Comparison of ENCODE assay signal across 28 cellular contexts in the genomic region with DNA sequence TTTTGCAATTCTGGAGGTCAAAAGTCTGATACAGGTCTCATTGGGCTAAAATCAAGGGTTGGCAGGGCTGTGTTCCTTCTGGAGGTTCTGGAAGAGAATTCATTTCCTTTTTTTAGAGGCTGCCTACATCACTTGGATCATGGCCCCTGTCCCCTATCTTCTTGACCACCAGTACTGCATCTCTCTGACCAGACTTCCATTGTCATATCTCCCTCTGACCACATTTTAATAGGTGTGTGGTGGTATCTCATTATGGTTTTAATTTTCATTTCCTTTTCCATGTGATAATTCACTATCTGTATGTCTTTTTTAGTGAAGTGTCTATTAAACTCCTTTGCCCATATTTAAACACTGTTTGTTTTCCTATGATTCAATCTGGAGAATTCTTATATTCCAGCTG.
"Had no signal": no experiment of that assay in that cellular context is flagged by ENCODE, and none has a peak within 500 bp of the region (broad histone marks: within the 10 kb centered on the region; RNA-seq: fewer than 3 reads in every experiment).

No MANE protein-coding gene starts in this region.

- H3K4me2 ChIP-seq: neural progenitor cell had no signal

- H2AFZ ChIP-seq: neural progenitor cell, parathyroid adenoma had no signal

- ATAC-seq: psoas muscle; right cardiac atrium; right lobe of liver; stimulated activated effector memory CD8-positive, alpha-beta T cell treated with anti-CD3 and anti-CD28 coated beads, Interleukin-12 subunit alpha, Interleukin-12 subunit beta, amount 100 ng/mL, for 72 hours; stimulated activated naive B cell treated with anti-CD40 and anti-IgM and Interleukin-4, amounts not matched to agents 10 μg/mL and 1 μg/mL and 100 μg/mL, for 72 hours had no signal

- H3K4me1 Mint-ChIP-seq: nephron; neural progenitor cell; stimulated activated effector memory CD8-positive, alpha-beta T cell treated with anti-CD3 and anti-CD28 coated beads, Interleukin-12 subunit alpha, Interleukin-12 subunit beta, amount 100 ng/mL, for 72 hours; stimulated activated naive B cell treated with anti-CD40 and anti-IgM and Interleukin-4, amounts not matched to agents 10 μg/mL and 1 μg/mL and 100 μg/mL, for 72 hours had no signal

- H3K27me3 ChIP-seq: neural progenitor cell, ovary, right lobe of liver, sigmoid colon, stomach, thyroid gland, tibial nerve, upper lobe of left lung, vagina had no signal

- H3K27ac Mint-ChIP-seq: nephron; neural progenitor cell; progenitor cell of endocrine pancreas; stimulated activated effector memory CD8-positive, alpha-beta T cell treated with anti-CD3 and anti-CD28 coated beads, Interleukin-12 subunit alpha, Interleukin-12 subunit beta, amount 100 ng/mL, for 72 hours; stimulated activated naive B cell treated with anti-CD40 and anti-IgM and Interleukin-4, amounts not matched to agents 10 μg/mL and 1 μg/mL and 100 μg/mL, for 72 hours; stimulated activated naive CD8-positive, alpha-beta T cell treated with anti-CD3 and anti-CD28 coated beads, Interleukin-15, Interleukin-2, amounts not matched to agents 100 ng/mL and 50 ng/mL, for 24 hours had no signal

- H3K9ac ChIP-seq: neural progenitor cell, parathyroid adenoma had no signal

- H3K36me3 ChIP-seq: neural progenitor cell, ovary, right lobe of liver, sigmoid colon, stomach, thoracic aorta, thyroid gland, tibial nerve, upper lobe of left lung, vagina had no signal

- FAIRE-seq: small intestine, urothelium cell line had no signal

- H3K4me1 ChIP-seq: parathyroid adenoma, psoas muscle, right lobe of liver, sigmoid colon, stomach, thyroid gland, tibial nerve, upper lobe of left lung, vagina had no signal

- H3K9me3 ChIP-seq: ovary, psoas muscle, right lobe of liver, thoracic aorta, thyroid gland, vagina had no signal

- DNase-seq: occipital lobe; ovary; posterior cingulate gyrus; psoas muscle; right cardiac atrium; right lobe of liver; sigmoid colon; small intestine; stimulated activated CD4-positive, alpha-beta T cell treated with anti-CD3 and anti-CD28 coated beads, Interleukin-15, amount 100 ng/mL, for 24 hours; stimulated activated CD4-positive, alpha-beta T cell treated with anti-CD3 and anti-CD28 coated beads, Interleukin-2, amount 100 ng/mL, for 24 hours; stimulated activated CD4-positive, alpha-beta T cell treated with anti-CD3 and anti-CD28 coated beads, Interleukin-2, amount 100 ng/mL, for 48 hours; stimulated activated CD4-positive, alpha-beta T cell treated with anti-CD3 and anti-CD28 coated beads, Interleukin-4, amount 100 ng/mL, for 24 hours; stimulated activated naive B cell treated with anti-CD40 and anti-IgM and Interleukin-4, amounts not matched to agents 10 μg/mL and 1 μg/mL and 100 μg/mL, for 72 hours; stimulated activated naive CD4-positive, alpha-beta T cell treated with Interleukin-2 at 50 U/mL for 16 hours; stomach; thyroid gland; trophoblast cell; upper lobe of left lung had no signal

- H3K27me3 Mint-ChIP-seq: stimulated activated naive CD8-positive, alpha-beta T cell treated with anti-CD3 and anti-CD28 coated beads, Interleukin-15, Interleukin-2, amounts not matched to agents 100 ng/mL and 50 ng/mL, for 24 hours had no signal

- H3K79me2 ChIP-seq: parathyroid adenoma had no signal

- H3K36me3 Mint-ChIP-seq: neural progenitor cell; stimulated activated effector memory CD8-positive, alpha-beta T cell treated with anti-CD3 and anti-CD28 coated beads, Interleukin-12 subunit alpha, Interleukin-12 subunit beta, amount 100 ng/mL, for 72 hours had no signal

- H3K27ac ChIP-seq: neural progenitor cell, ovary, parathyroid adenoma, psoas muscle, right lobe of liver, sigmoid colon, stomach, thoracic aorta, thyroid gland, tibial nerve, upper lobe of left lung, vagina had no signal

- H3K4me3 ChIP-seq: neural progenitor cell, ovary, psoas muscle, right lobe of liver, sigmoid colon, stomach, thoracic aorta, thyroid gland, tibial nerve, upper lobe of left lung, vagina had no signal

- H3K4me3 Mint-ChIP-seq: nephron; neural progenitor cell; stimulated activated effector memory CD8-positive, alpha-beta T cell treated with anti-CD3 and anti-CD28 coated beads, Interleukin-12 subunit alpha, Interleukin-12 subunit beta, amount 100 ng/mL, for 72 hours; stimulated activated naive B cell treated with anti-CD40 and anti-IgM and Interleukin-4, amounts not matched to agents 10 μg/mL and 1 μg/mL and 100 μg/mL, for 72 hours; stimulated activated naive CD8-positive, alpha-beta T cell treated with anti-CD3 and anti-CD28 coated beads, Interleukin-15, Interleukin-2, amounts not matched to agents 100 ng/mL and 50 ng/mL, for 24 hours had no signal
